ENCODE assay signal across 29 cellular contexts in genomic region chr6:149933036-149933435, GRCh38. TPM values are rescaled to one million over a fixed set of nuclear protein-coding genes. Genes with fewer than 3 reads are reported as not detected.
"Had no signal": no experiment of that assay in that cellular context is flagged by ENCODE, and none has a peak within 500 bp of the region (broad histone marks: within the 10 kb centered on the region; RNA-seq: fewer than 3 reads in every experiment).

No MANE protein-coding gene starts in this region.

- H3K9me3 Mint-ChIP-seq: activated CD8-positive, alpha-beta T cell treated with anti-CD3 and anti-CD28 coated beads for 36 hours; activated naive CD4-positive, alpha-beta T cell treated with anti-CD3 and anti-CD28 coated beads, Interleukin-2, amount 50 U/mL, for 72 hours; activated T-cell treated with anti-CD3 and anti-CD28 coated beads, Interleukin-2, amount 50 U/mL, for 24 hours; activated T-helper 17 cell treated with anti-CD3 and anti-CD28 coated beads, Interleukin-2, amount 50 U/mL, for 72 hours; natural killer cell; neural progenitor cell; stimulated activated naive CD8-positive, alpha-beta T cell treated with anti-CD3 and anti-CD28 coated beads, Interleukin-15, Interleukin-2, amounts not matched to agents 100 ng/mL and 50 ng/mL, for 24 hours had no signal

- H3K4me1 ChIP-seq: neural progenitor cell, uterus had no signal

- H3K9me3 ChIP-seq: body of pancreas, heart left ventricle, left ventricle myocardium inferior, thoracic aorta, uterus had no signal

- H3K4me3 ChIP-seq: body of pancreas, heart left ventricle, left ventricle myocardium inferior, lung, neural progenitor cell, skin epidermis, thoracic aorta, uterus had no signal

- H3K36me3 ChIP-seq: heart left ventricle, left ventricle myocardium inferior, neural progenitor cell, thoracic aorta, uterus had no signal

- H3K36me3 Mint-ChIP-seq: activated naive CD4-positive, alpha-beta T cell treated with anti-CD3 and anti-CD28 coated beads, Interleukin-2, amount 50 U/mL, for 72 hours; natural killer cell; neural progenitor cell had no signal

- DNase-seq: activated CD4-positive, alpha-beta T cell treated with anti-CD3 and anti-CD28 coated beads, Interleukin-2, amount 50 U/mL, for 1 hour; activated CD8-positive, alpha-beta T cell treated with anti-CD3 and anti-CD28 coated beads for 36 hours; activated naive CD4-positive, alpha-beta T cell; aorta; body of pancreas; cerebellar nuclear complex; cortex of kidney; foreskin fibroblast; heart left ventricle; left ventricle myocardium inferior; mesendoderm; natural killer cell; posterior cingulate gyrus; stimulated activated CD4-positive, alpha-beta T cell treated with anti-CD3 and anti-CD28 coated beads, Interleukin-12 subunit alpha, Interleukin-12 subunit beta, amount 100 ng/mL, for 4 hours; stimulated activated CD4-positive, alpha-beta T cell treated with anti-CD3 and anti-CD28 coated beads, Interleukin-4, amount 100 ng/mL, for 1 hour; T-helper 2 cell; uterus had no signal

- ATAC-seq: activated CD8-positive, alpha-beta T cell treated with anti-CD3 and anti-CD28 coated beads for 36 hours; activated naive CD4-positive, alpha-beta T cell treated with anti-CD3 and anti-CD28 coated beads, Interleukin-2, amount 50 U/mL, for 72 hours; activated T-helper 17 cell treated with anti-CD3 and anti-CD28 coated beads, Interleukin-2, amount 50 U/mL, for 72 hours; body of pancreas; esophagus mucosa; heart left ventricle; natural killer cell; sciatic nerve had no signal

- H3K27ac Mint-ChIP-seq: activated CD8-positive, alpha-beta T cell treated with anti-CD3 and anti-CD28 coated beads for 36 hours; activated T-cell treated with anti-CD3 and anti-CD28 coated beads, Interleukin-2, amount 50 U/mL, for 24 hours; activated T-helper 17 cell treated with anti-CD3 and anti-CD28 coated beads, Interleukin-2, amount 50 U/mL, for 72 hours; natural killer cell; neural progenitor cell; stimulated activated naive CD8-positive, alpha-beta T cell treated with anti-CD3 and anti-CD28 coated beads, Interleukin-15, Interleukin-2, amounts not matched to agents 100 ng/mL and 50 ng/mL, for 24 hours had no signal

- H3K4me1 Mint-ChIP-seq: neural progenitor cell had no signal

- H3K4me3 Mint-ChIP-seq: activated CD8-positive, alpha-beta T cell treated with anti-CD3 and anti-CD28 coated beads for 36 hours; activated T-cell treated with anti-CD3 and anti-CD28 coated beads, Interleukin-2, amount 50 U/mL, for 24 hours; activated T-helper 17 cell treated with anti-CD3 and anti-CD28 coated beads, Interleukin-2, amount 50 U/mL, for 72 hours; natural killer cell; neural progenitor cell; stimulated activated naive CD8-positive, alpha-beta T cell treated with anti-CD3 and anti-CD28 coated beads, Interleukin-15, Interleukin-2, amounts not matched to agents 100 ng/mL and 50 ng/mL, for 24 hours had no signal

- H3K27ac ChIP-seq: body of pancreas, heart left ventricle, left ventricle myocardium inferior, neural progenitor cell, skin epidermis, thoracic aorta, uterus had no signal

RNA-seq across cellular contexts. Expression of gene ULBP2, which starts 8.8 kb away (rescaled TPM):
- total RNA-seq: activated T-helper 17 cell treated with anti-CD3 and anti-CD28 coated beads, Interleukin-2, amount 50 U/mL, for 72 hours had no signal

RNA-seq across cellular contexts. Expression of gene RAET1G, which starts 10.1 kb away (rescaled TPM):
- total RNA-seq: activated CD8-positive, alpha-beta T cell treated with anti-CD3 and anti-CD28 coated beads for 36 hours; activated naive CD4-positive, alpha-beta T cell treated with anti-CD3 and anti-CD28 coated beads, Interleukin-2, amount 50 U/mL, for 72 hours; activated T-helper 17 cell treated with anti-CD3 and anti-CD28 coated beads, Interleukin-2, amount 50 U/mL, for 72 hours; body of pancreas; mononuclear cell; thoracic aorta had no signal

RNA-seq across cellular contexts. Expression of gene ULBP1, which starts 30.7 kb away (rescaled TPM):
- total RNA-seq: body of pancreas, sciatic nerve, uterus had no signal

RNA-seq across cellular contexts. Expression of gene RAET1E, which starts 35.1 kb away (rescaled TPM):
- total RNA-seq: activated CD8-positive, alpha-beta T cell treated with anti-CD3 and anti-CD28 coated beads for 36 hours; body of pancreas; mononuclear cell; natural killer cell; renal cortical epithelial cell; thoracic aorta had no signal
